Comparison of ENCODE assay signal across 9 cellular contexts in genomic region chr16:81632392-81633146, GRCh38.
DNase-seq lines count a peak whose midpoint lies in the region; ATAC-seq and TF ChIP-seq lines count a peak whose summit lies in the region.
"Had no signal": no experiment of that assay in that cellular context is flagged by ENCODE, and none has a peak within 500 bp of the region (broad histone marks: within the 10 kb centered on the region; RNA-seq: fewer than 3 reads in every experiment).

No MANE protein-coding gene starts in this region.

- no peaks in the 10 kb centered on the region for H3K27me3 ChIP-seq in ovary

- no peak for TF ChIP-seq CTCF in fibroblast of mammary gland (conservative IDR thresholded peaks at IDR 0.05; ENCODE audit: control insufficient read depth, insufficient read depth, low read depth, low read length)
- TF ChIP-seq CTCF in ovary (IDR thresholded peaks at IDR 0.05) = no peak

- peaks cover 8% of the 10 kb centered on the region for H3K4me1 ChIP-seq in ovary (ENCODE audit: insufficient read depth)

- ATAC-seq in Right ventricle myocardium superior (ENCODE audit: poor library complexity) (peak; percentile 31), HG02588 (IDR thresholded peaks at IDR 0.05; ENCODE audit: unreplicated experiment) (no peak)

- 82 to 89% (median 88%) methylated on average over 18 of the region's 18 CpGs for WGBS in ovary, 3 donors

- no peak overlapping the region for H3K4me3 ChIP-seq in fibroblast of mammary gland (ENCODE audit: control insufficient read depth, low read depth, low read length)
- H3K4me3 ChIP-seq in ovary = no peak overlapping the region

- DNase-seq in Right ventricle myocardium superior = no peak
- DNase-seq in cardiac septum (ENCODE audit: low spot score) = no peak
- DNase-seq in activated CD8-positive, alpha-beta memory T cell treated with anti-CD3 and anti-CD28 coated beads, Interleukin-2, amount 50 U/mL, for 48 hours = peak; percentile 79
- DNase-seq in fibroblast of mammary gland (ENCODE audit: low read depth) = peak; percentile 60
- DNase-seq in stimulated activated CD4-positive, alpha-beta T cell treated with anti-CD3 and anti-CD28 coated beads, Interleukin-4, amount 100 ng/mL, for 48 hours (ENCODE audit: low read depth in 2 of 2) = peak; percentile 57 to 71
- DNase-seq in ovary = no peak
- DNase-seq in D341Med (ENCODE audit: low spot score) = no peak

- intact Hi-C loops in Right ventricle myocardium superior (cut with DNase I) (no loop called here), cardiac septum (cut with DNase I) (no loop called here), ovary (cut with DNase I) (no loop called here)

- no peak for TF ChIP-seq POLR2A in ovary (IDR thresholded peaks at IDR 0.05)

- H3K36me3 ChIP-seq in ovary = no peaks in the 10 kb centered on the region

- no peak for TF ChIP-seq EP300 in ovary (IDR thresholded peaks at IDR 0.05)

- H3K9me3 ChIP-seq in ovary = no peaks in the 10 kb centered on the region

- no peak overlapping the region for H3K27ac ChIP-seq in ovary
- H3K27ac ChIP-seq: VCaP had no signal

Comparison
In these comparisons a context has a peak if more than half of its experiments do, and no peak if none do; other contexts are left out.
1. DNase-seq: peak in activated CD8-positive, alpha-beta memory T cell treated with anti-CD3 and anti-CD28 coated beads, Interleukin-2, amount 50 U/mL, for 48 hours (single experiment), fibroblast of mammary gland (single experiment) and stimulated activated CD4-positive, alpha-beta T cell treated with anti-CD3 and anti-CD28 coated beads, Interleukin-4, amount 100 ng/mL, for 48 hours (2 of 2); none in Right ventricle myocardium superior (single experiment), cardiac septum (single experiment), ovary (0 of 5) and D341Med (single experiment).